ENCODE assay signal across 8 cellular contexts in the genomic region with DNA sequence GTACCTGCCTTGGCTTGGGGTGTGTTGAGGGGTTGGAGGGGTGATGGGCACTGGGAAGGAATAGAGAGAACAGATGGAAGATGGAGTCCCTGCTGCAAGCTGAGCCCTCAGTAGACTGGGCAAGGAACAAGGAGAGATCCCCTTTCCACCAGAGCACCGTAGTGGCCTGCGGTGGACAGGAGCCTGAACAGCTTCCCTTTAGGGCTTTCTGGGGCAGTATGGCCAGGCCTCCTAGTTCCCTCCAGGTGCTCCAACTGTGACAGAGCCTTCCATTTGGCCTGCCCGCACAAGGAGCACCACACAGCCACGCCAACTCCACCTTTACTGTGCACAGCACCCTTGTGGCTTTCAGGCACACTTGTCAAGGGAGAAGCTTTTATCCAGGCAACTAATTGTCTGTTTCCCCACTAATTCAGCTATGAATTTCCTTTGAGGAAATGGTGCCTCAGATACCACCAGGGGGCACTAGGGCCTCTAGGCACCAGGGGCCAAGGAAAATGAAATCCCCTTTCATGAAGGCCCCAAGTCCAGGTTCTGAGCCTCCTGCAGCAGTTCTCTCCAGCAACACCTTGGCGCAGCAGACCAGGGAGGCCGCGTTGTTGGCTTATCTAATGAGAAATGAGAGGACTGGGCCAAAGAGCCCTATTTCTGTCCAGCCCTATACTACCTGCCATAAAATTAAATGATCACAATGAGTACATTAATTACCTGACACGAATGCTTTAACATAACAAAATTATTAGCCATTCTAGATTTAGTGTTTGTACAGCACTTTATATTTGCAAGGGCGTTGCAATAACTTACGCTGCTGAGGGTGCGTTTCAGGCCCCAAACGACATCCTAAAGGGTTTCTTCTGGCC. TPM values are rescaled to one million over a fixed set of nuclear protein-coding genes. Genes with fewer than 3 reads are reported as not detected.
DNase-seq lines count a peak whose midpoint lies in the region; ATAC-seq and TF ChIP-seq lines count a peak whose summit lies in the region.

No MANE protein-coding gene starts in this region.

- TF ChIP-seq POLR2A in breast epithelium (IDR thresholded peaks at IDR 0.05), result no peak

- H3K36me3 ChIP-seq in MG63 (no peaks in the 10 kb centered on the region), breast epithelium (no peaks in the 10 kb centered on the region)

- intact Hi-C loops in breast epithelium (cut with DNase I; ENCODE audit: low total_unique reads), result no loop called here

- H3K9me3 ChIP-seq in MG63 (no peaks in the 10 kb centered on the region), breast epithelium (no peaks in the 10 kb centered on the region)

- H3K4me3 ChIP-seq in MG63 (no peak overlapping the region), breast epithelium (no peak overlapping the region)

- no peaks in the 10 kb centered on the region for H3K4me1 ChIP-seq in breast epithelium

- DNase-seq in GDM1 (lab: John Stamatoyannopoulos, UW), result peak; percentile 60
- peak; percentile 38 for DNase-seq in MG63
- peak in 3 of 5 donors; percentile 7 to 17 (median 15) for DNase-seq in T-helper 1 cell
- no peak for DNase-seq in breast epithelium (ENCODE audit: low spot score in 2 of 2)
- DNase-seq in kidney glomerular epithelial cell (lab: John Stamatoyannopoulos, UW), result peak; percentile 21
- peak; percentile 34 to 42 for DNase-seq in stimulated activated CD4-positive, alpha-beta T cell treated with anti-CD3 and anti-CD28 coated beads, Interleukin-4, amount 100 ng/mL, for 48 hours (ENCODE audit: low read depth in 2 of 2)
- DNase-seq in GM19240 (ENCODE audit: insufficient read length, low spot score), result no peak

- peak in 2 of 3 donors; percentile 40 to 44 for TF ChIP-seq CTCF in breast epithelium (IDR thresholded peaks at IDR 0.05)

- ATAC-seq in HG03025 (IDR thresholded peaks at IDR 0.05; ENCODE audit: low FRiP score, unreplicated experiment), result no peak

- no peak overlapping the region for H3K27ac ChIP-seq in breast epithelium

- H3K27me3 ChIP-seq in MG63 (no peaks in the 10 kb centered on the region), breast epithelium (no peaks in the 10 kb centered on the region)

RNA-seq across cellular contexts. Expression of gene ERI3, which starts 23.1 kb away (rescaled TPM):
- total RNA-seq in MG63 (2014; rRNA removed; shearing (Covaris generic); ENCODE audit: low replicate concordance), result 89.7 and 147 TPM in 2 replicates
- 10 to 100 TPM; 35.8 to 49.2 (median 41.1) TPM for total RNA-seq in breast epithelium

RNA-seq across cellular contexts. Expression of gene RNF220, which starts 26.9 kb away (rescaled TPM):
- 40.7 and 62.5 TPM in 2 replicates for total RNA-seq in MG63 (2014; rRNA removed; shearing (Covaris generic); ENCODE audit: low replicate concordance)
- total RNA-seq in breast epithelium, result 100 to 1,000 TPM in 1 of 3 donors, 10 to 100 TPM in 2; 90.4 to 110 (median 93.4) TPM

Comparison
In these comparisons a context has a peak if more than half of its experiments do, and no peak if none do; other contexts are left out.
1. DNase-seq: peak in GDM1 (single experiment), MG63 (single experiment), T-helper 1 cell (3 of 5), kidney glomerular epithelial cell (single experiment) and stimulated activated CD4-positive, alpha-beta T cell treated with anti-CD3 and anti-CD28 coated beads, Interleukin-4, amount 100 ng/mL, for 48 hours (2 of 2); none in breast epithelium (0 of 2) and GM19240 (single experiment).